In genomic region chr17:17134051-17134951, GRCh38 we compare ENCODE assay signal across 14 cellular contexts.
DNase-seq lines count a peak whose midpoint lies in the region; ATAC-seq and TF ChIP-seq lines count a peak whose summit lies in the region.
"Had no signal": no experiment of that assay in that cellular context is flagged by ENCODE, and none has a peak within 500 bp of the region (broad histone marks: within the 10 kb centered on the region; RNA-seq: fewer than 3 reads in every experiment).

No MANE protein-coding gene starts in this region.

- H3K27ac ChIP-seq in angular gyrus (ENCODE audit: low read depth, low read length) (peak overlapping the region; percentile 44), left ventricle myocardium inferior (replicated peaks) (peak overlapping the region; percentile 25)
- H3K27ac ChIP-seq in CD4-positive, alpha-beta T cell (ENCODE audit: low read depth, low read length) = no peak overlapping the region
- H3K27ac ChIP-seq: KMS-11 had no signal

- ATAC-seq in CD4-positive, alpha-beta T cell (ENCODE audit: poor library complexity) = no peak
- ATAC-seq: GM23338 had no signal

- peak; percentile 60 for DNase-seq in NCI-H1105 (lab: John Stamatoyannopoulos, UW)
- no peak for DNase-seq in NCI-H1105 treated with DMSO at 0.1 percent for 48 hours (lab: John Stamatoyannopoulos, UW)
- no peak for DNase-seq in left ventricle myocardium inferior
- DNase-seq in progenitor cell of endocrine pancreas (ENCODE audit: low spot score, unreplicated experiment) = no peak
- no peak for DNase-seq in NK-92 (lab: John Stamatoyannopoulos, UW; ENCODE audit: unreplicated experiment)
- DNase-seq in CD4-positive, alpha-beta T cell = no peak
- no peak for DNase-seq in ecto neural progenitor cell (ENCODE audit: low spot score)
- DNase-seq: 8988T, HFFc6, NCI-H1930, NCI-H2171 treated with DMSO at 0.1 percent for 48 hours had no signal

- POLR2A ChIA-PET in CD4-positive, alpha-beta T cell (lab: Charles Lee) = no interaction called here

- CTCF ChIA-PET in CD4-positive, alpha-beta T cell (lab: Charles Lee) = no interaction called here

- peaks cover 93% of the 10 kb centered on the region for H3K36me3 ChIP-seq in left ventricle myocardium inferior

- intact Hi-C loops in left ventricle myocardium inferior (cut with micrococcal nuclease) = no loop called here
- intact Hi-C loops in CD4-positive, alpha-beta T cell (cut with DNase I, micrococcal nuclease) = no loop called here

- H3K36me3 Mint-ChIP-seq in progenitor cell of endocrine pancreas (ENCODE audit: insufficient read depth) = peaks cover under 1% of the 10 kb centered on the region
- peaks cover 69% of the 10 kb centered on the region for H3K36me3 Mint-ChIP-seq in CD4-positive, alpha-beta T cell (ENCODE audit: low read depth)

- no peaks in the 10 kb centered on the region for H3K9me3 Mint-ChIP-seq in progenitor cell of endocrine pancreas (ENCODE audit: low read depth)
- H3K9me3 Mint-ChIP-seq in CD4-positive, alpha-beta T cell = no peaks in the 10 kb centered on the region
- H3K9me3 Mint-ChIP-seq: GM23338, HFFc6 had no signal

- TF ChIP-seq CTCF in left ventricle myocardium inferior (IDR thresholded peaks at IDR 0.05; ENCODE audit: borderline replicate concordance) (no peak), progenitor cell of endocrine pancreas (IDR thresholded peaks at IDR 0.05; ENCODE audit: unreplicated experiment) (no peak)
- no peak for TF ChIP-seq CTCF in CD4-positive, alpha-beta T cell (IDR thresholded peaks at IDR 0.05)

- H3K27ac Mint-ChIP-seq in progenitor cell of endocrine pancreas = peak overlapping the region; percentile 18
- no peak overlapping the region for H3K27ac Mint-ChIP-seq in CD4-positive, alpha-beta T cell
- H3K27ac Mint-ChIP-seq: GM23338, HFFc6 had no signal

- H3K27me3 ChIP-seq in left ventricle myocardium inferior (ENCODE audit: low read depth) = no peaks in the 10 kb centered on the region
- H3K27me3 ChIP-seq in CD4-positive, alpha-beta T cell (ENCODE audit: control insufficient read depth, insufficient read depth, low read length) = no peaks in the 10 kb centered on the region

- H3K4me3 Mint-ChIP-seq in progenitor cell of endocrine pancreas (ENCODE audit: low read depth) = no peak overlapping the region
- no peak overlapping the region for H3K4me3 Mint-ChIP-seq in CD4-positive, alpha-beta T cell
- H3K4me3 Mint-ChIP-seq: GM23338, HFFc6 had no signal

- H3K27me3 Mint-ChIP-seq in progenitor cell of endocrine pancreas = no peaks in the 10 kb centered on the region
- no peaks in the 10 kb centered on the region for H3K27me3 Mint-ChIP-seq in CD4-positive, alpha-beta T cell

- no peaks in the 10 kb centered on the region for H3K4me1 Mint-ChIP-seq in progenitor cell of endocrine pancreas (ENCODE audit: low read depth)
- no peaks in the 10 kb centered on the region for H3K4me1 Mint-ChIP-seq in CD4-positive, alpha-beta T cell (ENCODE audit: low read depth)

- H3K4me1 ChIP-seq in left ventricle myocardium inferior = peaks cover 42% of the 10 kb centered on the region

- H3K9me3 ChIP-seq in left ventricle myocardium inferior (replicated peaks) = no peaks in the 10 kb centered on the region
- H3K9me3 ChIP-seq in CD4-positive, alpha-beta T cell (ENCODE audit: control insufficient read depth, low read length) = no peaks in the 10 kb centered on the region

- no peak overlapping the region for H3K4me3 ChIP-seq in left ventricle myocardium inferior
- H3K4me3 ChIP-seq: GM23338 had no signal
